24 cellular contexts compared by ENCODE assay signal in genomic region chr6:138752017-138752416, GRCh38. TPM values are rescaled to one million over a fixed set of nuclear protein-coding genes. Genes with fewer than 3 reads are reported as not detected.
DNase-seq lines count a peak whose midpoint lies in the region; ATAC-seq and TF ChIP-seq lines count a peak whose summit lies in the region.
"Had no signal": no experiment of that assay in that cellular context is flagged by ENCODE, and none has a peak within 500 bp of the region (broad histone marks: within the 10 kb centered on the region; RNA-seq: fewer than 3 reads in every experiment).

No MANE protein-coding gene starts in this region.

- H3K36me3 Mint-ChIP-seq in nephron progenitor cell (ENCODE audit: low read depth): no peaks in the 10 kb centered on the region
- no peaks in the 10 kb centered on the region for H3K36me3 Mint-ChIP-seq in stimulated activated effector memory CD8-positive, alpha-beta T cell treated with anti-CD3 and anti-CD28 coated beads, Interleukin-12 subunit alpha, Interleukin-12 subunit beta, amount 100 ng/mL, for 72 hours
- H3K36me3 Mint-ChIP-seq: activated naive CD4-positive, alpha-beta T cell treated with anti-CD3 and anti-CD28 coated beads, Interleukin-2, amount 50 U/mL, for 72 hours had no signal

- DNase-seq in BE2C (no peak), GM12865 (ENCODE audit: low read depth) (no peak), nephron progenitor cell (no peak), NCI-H1105 (lab: John Stamatoyannopoulos, UW) (no peak), SK-N-DZ (ENCODE audit: low spot score) (no peak), Right ventricle myocardium inferior (ENCODE audit: missing footprints) (no peak)
- DNase-seq in stimulated activated effector memory CD8-positive, alpha-beta T cell treated with anti-CD3 and anti-CD28 coated beads, Interleukin-12 subunit alpha, Interleukin-12 subunit beta, amount 100 ng/mL, for 72 hours (ENCODE audit: low spot score in 2 of 2): no peak
- DNase-seq: activated B cell treated with CpG ODN at 0.5 μM for 24 hours; activated CD4-positive, alpha-beta T cell treated with anti-CD3 and anti-CD28 coated beads, Interleukin-2, amount 50 U/mL, for 4 hours; activated CD8-positive, alpha-beta memory T cell treated with anti-CD3 and anti-CD28 coated beads, Interleukin-2, amount 50 U/mL, for 48 hours; AML-193; anterior cingulate cortex; KG1; left cardiac atrium; mammary epithelial cell; NCI-H524 treated with DMSO at 0.1 percent for 48 hours; T-helper 9 cell; upper lobe of left lung had no signal

- H3K4me1 Mint-ChIP-seq in nephron progenitor cell: no peaks in the 10 kb centered on the region
- no peaks in the 10 kb centered on the region for H3K4me1 Mint-ChIP-seq in stimulated activated effector memory CD8-positive, alpha-beta T cell treated with anti-CD3 and anti-CD28 coated beads, Interleukin-12 subunit alpha, Interleukin-12 subunit beta, amount 100 ng/mL, for 72 hours
- H3K4me1 Mint-ChIP-seq: activated B cell treated with CpG ODN at 0.5 μM for 24 hours had no signal

- no peaks in the 10 kb centered on the region for H3K9me3 Mint-ChIP-seq in nephron progenitor cell
- H3K9me3 Mint-ChIP-seq in stimulated activated effector memory CD8-positive, alpha-beta T cell treated with anti-CD3 and anti-CD28 coated beads, Interleukin-12 subunit alpha, Interleukin-12 subunit beta, amount 100 ng/mL, for 72 hours: no peaks in the 10 kb centered on the region
- H3K9me3 Mint-ChIP-seq: activated B cell treated with CpG ODN at 0.5 μM for 24 hours; activated naive CD4-positive, alpha-beta T cell treated with anti-CD3 and anti-CD28 coated beads, Interleukin-2, amount 50 U/mL, for 72 hours; activated T-helper 2 cell treated with anti-CD3 and anti-CD28 coated beads, Interferon-gamma antibody, Interleukin-2, Interleukin-4, amounts not matched to agents 10 μg/mL and 5 μg/mL and 100 μg/mL, durations not matched to agents 14 hours and 24 hours and 36 hours; dendritic cell treated with granulocyte-macrophage colony-stimulating factor and Interleukin-4, amounts not matched to agents 40 ng/mL and 50 ng/mL, for 4 days had no signal

- intact Hi-C loops in Right ventricle myocardium inferior (cut with DNase I): no loop called here

- H3K4me3 Mint-ChIP-seq in nephron progenitor cell: no peak overlapping the region
- H3K4me3 Mint-ChIP-seq in stimulated activated effector memory CD8-positive, alpha-beta T cell treated with anti-CD3 and anti-CD28 coated beads, Interleukin-12 subunit alpha, Interleukin-12 subunit beta, amount 100 ng/mL, for 72 hours: no peak overlapping the region
- H3K4me3 Mint-ChIP-seq: activated B cell treated with CpG ODN at 0.5 μM for 24 hours; dendritic cell treated with granulocyte-macrophage colony-stimulating factor and Interleukin-4, amounts not matched to agents 40 ng/mL and 50 ng/mL, for 4 days had no signal

- ATAC-seq in stimulated activated effector memory CD8-positive, alpha-beta T cell treated with anti-CD3 and anti-CD28 coated beads, Interleukin-12 subunit alpha, Interleukin-12 subunit beta, amount 100 ng/mL, for 72 hours: no peak
- no peak for ATAC-seq in Right ventricle myocardium inferior
- ATAC-seq: activated naive CD4-positive, alpha-beta T cell treated with anti-CD3 and anti-CD28 coated beads, Interleukin-2, amount 50 U/mL, for 72 hours; left cardiac atrium had no signal

- H3K4me3 ChIP-seq in BE2C (ENCODE audit: low read depth, low read length) (no peak overlapping the region), GM12865 (ENCODE audit: low read depth, low read length) (no peak overlapping the region), WI38 (ENCODE audit: low read depth, low read length) (no peak overlapping the region)
- H3K4me3 ChIP-seq: upper lobe of left lung had no signal

- peak; percentile 38 for TF ChIP-seq CTCF in BE2C (IDR thresholded peaks at IDR 0.05; ENCODE audit: low read depth, low read length)
- peak; percentile 6 for TF ChIP-seq CTCF in GM12865 (IDR thresholded peaks at IDR 0.05; ENCODE audit: insufficient read depth, low read depth, low read length, missing control alignments)
- TF ChIP-seq CTCF in WI38 (IDR thresholded peaks at IDR 0.05; ENCODE audit: low read depth, low read length): 0 out of 2 replicates have a peak, but pooled peaks have one; percentile 5
- TF ChIP-seq CTCF in nephron progenitor cell (IDR thresholded peaks at IDR 0.05): peak; percentile 25

- peak overlapping the region; percentile 22 for H3K27ac Mint-ChIP-seq in nephron progenitor cell
- H3K27ac Mint-ChIP-seq in stimulated activated effector memory CD8-positive, alpha-beta T cell treated with anti-CD3 and anti-CD28 coated beads, Interleukin-12 subunit alpha, Interleukin-12 subunit beta, amount 100 ng/mL, for 72 hours: no peak overlapping the region
- H3K27ac Mint-ChIP-seq: activated B cell treated with CpG ODN at 0.5 μM for 24 hours; activated naive CD4-positive, alpha-beta T cell treated with anti-CD3 and anti-CD28 coated beads, Interleukin-2, amount 50 U/mL, for 72 hours; activated T-helper 2 cell treated with anti-CD3 and anti-CD28 coated beads, Interferon-gamma antibody, Interleukin-2, Interleukin-4, amounts not matched to agents 10 μg/mL and 5 μg/mL and 100 μg/mL, durations not matched to agents 14 hours and 24 hours and 36 hours; dendritic cell treated with granulocyte-macrophage colony-stimulating factor and Interleukin-4, amounts not matched to agents 40 ng/mL and 50 ng/mL, for 4 days had no signal

- H3K4me1 ChIP-seq in BE2C: no peaks in the 10 kb centered on the region
- H3K4me1 ChIP-seq: upper lobe of left lung had no signal

- no peaks in the 10 kb centered on the region for H3K27me3 ChIP-seq in BE2C
- H3K27me3 ChIP-seq: upper lobe of left lung had no signal

- peaks cover 5% of the 10 kb centered on the region for H3K27me3 Mint-ChIP-seq in nephron progenitor cell (ENCODE audit: low read depth, poor library complexity)
- H3K27me3 Mint-ChIP-seq: activated B cell treated with CpG ODN at 0.5 μM for 24 hours; dendritic cell treated with granulocyte-macrophage colony-stimulating factor and Interleukin-4, amounts not matched to agents 40 ng/mL and 50 ng/mL, for 4 days had no signal

- H3K9me3 ChIP-seq in BE2C: no peaks in the 10 kb centered on the region
- H3K9me3 ChIP-seq: upper lobe of left lung had no signal

- no peaks in the 10 kb centered on the region for H3K36me3 ChIP-seq in BE2C
- H3K36me3 ChIP-seq: upper lobe of left lung had no signal

RNA-seq across cellular contexts. Expression of gene CCDC28A, which starts 21.6 kb away (rescaled TPM):
- 3.7 TPM for polyA plus RNA-seq in BE2C (2012; ENCODE audit: insufficient read depth, insufficient read length, low read depth)
- polyA plus RNA-seq in SK-N-DZ (2014; cell fraction: cytosol; rRNA removed): 16.0 and 17.6 TPM in 2 replicates
- polyA plus RNA-seq in SK-N-DZ (2014; cell fraction: nucleus; rRNA removed): 10.6 and 13.3 TPM in 2 replicates
- 9.2 TPM for total RNA-seq in Right ventricle myocardium inferior

RNA-seq across cellular contexts. Expression of gene ECT2L, which starts 43.9 kb away (rescaled TPM):
- not detected for polyA plus RNA-seq in BE2C (2012; ENCODE audit: insufficient read depth, insufficient read length, low read depth)
- polyA plus RNA-seq in SK-N-DZ (2014; cell fraction: cytosol; rRNA removed): 0.02 TPM in 1 of 2 replicates, not detected in the other
- not detected in 2 replicates for polyA plus RNA-seq in SK-N-DZ (2014; cell fraction: nucleus; rRNA removed)
- 1.1 TPM for total RNA-seq in Right ventricle myocardium inferior
- total RNA-seq: activated B cell treated with CpG ODN at 0.5 μM for 24 hours; activated naive CD4-positive, alpha-beta T cell treated with anti-CD3 and anti-CD28 coated beads, Interleukin-2, amount 50 U/mL, for 72 hours; activated T-helper 2 cell treated with anti-CD3 and anti-CD28 coated beads, Interferon-gamma antibody, Interleukin-2, Interleukin-4, amounts not matched to agents 10 μg/mL and 5 μg/mL and 100 μg/mL, durations not matched to agents 14 hours and 24 hours and 36 hours; endothelial cell of umbilical vein; HT1080 had no signal
- polyA plus RNA-seq: endothelial cell of umbilical vein, mammary epithelial cell had no signal
